Comparison of ENCODE assay signal across 11 cellular contexts in the genomic region with DNA sequence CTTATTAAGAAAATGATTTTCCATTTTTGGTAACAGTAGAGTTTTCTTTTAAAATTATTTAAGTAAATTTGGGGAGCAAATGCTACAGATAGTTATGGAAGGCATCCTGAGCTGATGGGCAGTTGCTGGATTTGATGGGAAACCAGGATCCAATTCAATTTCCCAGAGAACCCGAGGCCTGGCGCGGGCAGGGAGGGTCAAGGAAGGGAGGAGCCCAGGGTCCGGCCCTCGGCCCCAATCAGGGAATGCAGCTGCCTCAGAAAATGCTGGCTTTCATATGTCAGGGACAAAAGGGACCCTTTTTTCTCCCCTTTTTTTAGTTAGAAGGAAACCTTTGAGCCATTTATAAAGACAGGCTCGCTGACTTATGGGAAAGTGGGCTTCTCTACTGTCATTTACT. TPM values are rescaled to one million over a fixed set of nuclear protein-coding genes. Genes with fewer than 3 reads are reported as not detected.
"Had no signal": no experiment of that assay in that cellular context is flagged by ENCODE, and none has a peak within 500 bp of the region (broad histone marks: within the 10 kb centered on the region; RNA-seq: fewer than 3 reads in every experiment).

No MANE protein-coding gene starts in this region.

- H3K27me3 ChIP-seq: ovary, thyroid gland, vagina had no signal

- H3K36me3 ChIP-seq: ovary, thyroid gland, vagina had no signal

- H3K4me3 ChIP-seq: ovary, thyroid gland, vagina had no signal

- DNase-seq: activated CD4-positive, alpha-beta memory T cell treated with anti-CD3 and anti-CD28 coated beads for 36 hours; activated CD4-positive, alpha-beta T cell treated with anti-CD3 and anti-CD28 coated beads for 1 hour; activated naive CD4-positive, alpha-beta T cell treated with anti-CD3 and anti-CD28 coated beads, Interleukin-2, amount 10 ng/mL, durations not matched to agents 7 days and 5 days; caudate nucleus; erythroblast; glutamatergic neuron; mammary epithelial cell; nephron progenitor cell had no signal

- H3K27ac ChIP-seq: ovary, thyroid gland, vagina had no signal

- H3K9me3 ChIP-seq: ovary, thyroid gland, vagina had no signal

- H3K4me1 ChIP-seq: thyroid gland, vagina had no signal

RNA-seq across cellular contexts. Expression of a gene that starts 42.1 kb away (rescaled TPM):
- polyA plus RNA-seq: mammary epithelial cell had no signal
